In genomic region chr2:64065516-64065915, GRCh38 we compare ENCODE assay signal across 15 cellular contexts. TPM values are rescaled to one million over a fixed set of nuclear protein-coding genes. Genes with fewer than 3 reads are reported as not detected.
A peak's percentile ranks its signal among the peaks of the same experiment; 100 is the strongest.
DNase-seq lines count a peak whose midpoint lies in the region; ATAC-seq and TF ChIP-seq lines count a peak whose summit lies in the region.
"Had no signal": no experiment of that assay in that cellular context is flagged by ENCODE, and none has a peak within 500 bp of the region (broad histone marks: within the 10 kb centered on the region; RNA-seq: fewer than 3 reads in every experiment).

No MANE protein-coding gene starts in this region.

- H3K4me1 ChIP-seq in heart right ventricle: peaks cover 0 to 20% (median 13%) of the 10 kb centered on the region in 9 donors

- H3K27ac ChIP-seq in heart right ventricle: peak overlapping the region in 8 of 10 donors; percentile 18 to 80 (median 77)
- peak overlapping the region; percentile 8; the same call in 1 of the 2 replicates for H3K27ac ChIP-seq in SU-DHL-6 (ENCODE audit: low read depth, low read length)
- H3K27ac ChIP-seq: lower lobe of right lung had no signal

- H3K4me3 ChIP-seq in heart right ventricle (no peak overlapping the region), SU-DHL-6 (ENCODE audit: insufficient read depth, low read length, poor library complexity, severe bottlenecking) (no peak overlapping the region)
- H3K4me3 ChIP-seq: lower lobe of right lung, stomach had no signal

- H3K79me2 ChIP-seq in SU-DHL-6 (ENCODE audit: insufficient read depth, low read length): no peaks in the 10 kb centered on the region

- H3K9me3 ChIP-seq in heart right ventricle (no peaks in the 10 kb centered on the region), SU-DHL-6 (ENCODE audit: insufficient read depth, low read length) (no peaks in the 10 kb centered on the region)
- H3K9me3 ChIP-seq: lower lobe of right lung, stomach had no signal

- TF ChIP-seq CTCF in heart right ventricle (IDR thresholded peaks at IDR 0.05): no peak
- no peak for TF ChIP-seq CTCF in SU-DHL-6 (IDR thresholded peaks at IDR 0.05; ENCODE audit: insufficient read depth, low read length, poor library complexity, severe bottlenecking)

- H3K9ac ChIP-seq in SU-DHL-6 (ENCODE audit: low read length): no peak overlapping the region

- WGBS in heart right ventricle, 2 donors: 94 to 97% methylated on average over 6 of the region's 6 CpGs

- H3K36me3 Mint-ChIP-seq in natural killer cell treated with Interleukin-12 subunit alpha and Interleukin-12 subunit beta and Interleukin-15 and Interleukin-18, amount 100 ng/mL, for 72 hours: no peaks in the 10 kb centered on the region

- H3K36me3 ChIP-seq in heart right ventricle (no peaks in the 10 kb centered on the region), SU-DHL-6 (ENCODE audit: low read length) (no peaks in the 10 kb centered on the region)
- H3K36me3 ChIP-seq: lower lobe of right lung, stomach had no signal

- H3K27ac Mint-ChIP-seq in natural killer cell treated with Interleukin-12 subunit alpha and Interleukin-12 subunit beta and Interleukin-15 and Interleukin-18, amount 100 ng/mL, for 72 hours: peak overlapping the region in 1 of 2 donors; percentile 65

- no peak overlapping the region for H2AFZ ChIP-seq in SU-DHL-6 (ENCODE audit: low read depth, low read length, severe bottlenecking)

- no peak for ATAC-seq in heart right ventricle
- ATAC-seq in Right ventricle myocardium superior (ENCODE audit: poor library complexity): no peak
- peak; percentile 18 for ATAC-seq in esophagus mucosa
- ATAC-seq in natural killer cell treated with Interleukin-12 subunit alpha and Interleukin-12 subunit beta and Interleukin-15 and Interleukin-18, amount 100 ng/mL, for 72 hours: no peak
- ATAC-seq in GM21576 (IDR thresholded peaks at IDR 0.05; ENCODE audit: unreplicated experiment): no peak

- no peak overlapping the region for H3K4me2 ChIP-seq in SU-DHL-6 (ENCODE audit: low read depth, low read length, poor library complexity, severe bottlenecking)

- H3F3A ChIP-seq in SU-DHL-6 (ENCODE audit: insufficient read depth): peaks cover 37% of the 10 kb centered on the region

- H3K27me3 ChIP-seq in heart right ventricle: no peaks in the 10 kb centered on the region
- no peaks in the 10 kb centered on the region for H3K27me3 ChIP-seq in SU-DHL-6 (ENCODE audit: low read length)
- H3K27me3 ChIP-seq: stomach had no signal

- no peaks in the 10 kb centered on the region for H3K9me3 Mint-ChIP-seq in natural killer cell treated with Interleukin-12 subunit alpha and Interleukin-12 subunit beta and Interleukin-15 and Interleukin-18, amount 100 ng/mL, for 72 hours

- H3K27me3 Mint-ChIP-seq in natural killer cell treated with Interleukin-12 subunit alpha and Interleukin-12 subunit beta and Interleukin-15 and Interleukin-18, amount 100 ng/mL, for 72 hours: peaks cover 0 to 3% of the 10 kb centered on the region in 2 donors

- H4K20me1 ChIP-seq in SU-DHL-6 (ENCODE audit: low read depth, low read length): no peaks in the 10 kb centered on the region

- intact Hi-C loops in heart right ventricle (cut with DNase I): loop anchor here in 2 of 10 donors (2.0 to 10.0 kb wide), 4 partner anchors 49 to 252 kb away; no protein-coding TSS in a partner anchor
- intact Hi-C loops in Right ventricle myocardium superior (cut with DNase I): no loop called here

- H3K4me3 Mint-ChIP-seq in natural killer cell treated with Interleukin-12 subunit alpha and Interleukin-12 subunit beta and Interleukin-15 and Interleukin-18, amount 100 ng/mL, for 72 hours: no peak overlapping the region

- H3K4me1 Mint-ChIP-seq in natural killer cell treated with Interleukin-12 subunit alpha and Interleukin-12 subunit beta and Interleukin-15 and Interleukin-18, amount 100 ng/mL, for 72 hours (ENCODE audit: low read depth in 2 of 2): peaks cover 14% of the 10 kb centered on the region in 2 donors

- no peak for DNase-seq in heart right ventricle
- DNase-seq in Right ventricle myocardium superior: no peak
- DNase-seq in DMS153 (lab: John Stamatoyannopoulos, UW): no peak
- no peak for DNase-seq in HuH-7 (ENCODE audit: low spot score)
- DNase-seq in natural killer cell treated with Interleukin-12 subunit alpha and Interleukin-12 subunit beta and Interleukin-15 and Interleukin-18, amount 100 ng/mL, for 72 hours (ENCODE audit: low spot score): no peak
- DNase-seq: activated CD4-positive, CD25-positive, alpha-beta regulatory T cell treated with anti-CD3 and anti-CD28 coated beads, Interleukin-2, amount 50 U/mL, for 72 hours; lower lobe of right lung; NCI-H187 treated with DMSO at 0.1 percent for 48 hours; NCI-H446; retina; SIG-M5; stomach had no signal

- no peaks in the 10 kb centered on the region for H3K9me2 ChIP-seq in SU-DHL-6 (replicated peaks; ENCODE audit: insufficient read depth, low read length)

RNA-seq across cellular contexts. Expression of gene VPS54, which starts 46.3 kb away (rescaled TPM):
- total RNA-seq in heart right ventricle (10 to 100 TPM in 6 of 10 donors, 1 to 10 TPM in 4; 9.4 to 12.7 (median 10.5) TPM), Right ventricle myocardium superior (8.8 TPM), esophagus mucosa (12.6 TPM)
- polyA plus RNA-seq in heart right ventricle: 10 to 100 TPM in 1 of 2 donors, 1 to 10 TPM in 1; 8.3 to 12.6 TPM
- total RNA-seq in natural killer cell treated with Interleukin-12 subunit alpha and Interleukin-12 subunit beta and Interleukin-15 and Interleukin-18, amount 100 ng/mL, for 72 hours: 10 to 100 TPM; 12.8 to 19.7 TPM
